In genomic region chr16:85334718-85335583, GRCh38 we compare ENCODE assay signal across 1 cellular context.
A peak's percentile ranks its signal among the peaks of the same experiment; 100 is the strongest.
TF ChIP-seq lines count a peak whose summit lies in the region.

No MANE protein-coding gene starts in this region.

TF ChIP-seq in WTC11, 78 proteins besides CTCF, POLR2A, EP300 and RAD21 (continued from another document):
- no peak for TF ChIP-seq MLX (CRISPR knock-in tag; IDR thresholded peaks at IDR 0.05)
- TF ChIP-seq ATF1 (CRISPR knock-in tag; IDR thresholded peaks at IDR 0.05) = no peak
- TF ChIP-seq ESRRA (CRISPR knock-in tag; IDR thresholded peaks at IDR 0.05; ENCODE audit: borderline replicate concordance) = no peak
- no peak for TF ChIP-seq IRF2 (CRISPR knock-in tag; IDR thresholded peaks at IDR 0.05; ENCODE audit: borderline replicate concordance, low read depth)
- peak; percentile 81; the same call in 1 of the 2 replicates for TF ChIP-seq ZNF121 (CRISPR knock-in tag; IDR thresholded peaks at IDR 0.05)
- TF ChIP-seq ELF4 (CRISPR knock-in tag; IDR thresholded peaks at IDR 0.05; ENCODE audit: low read depth) = no peak
- TF ChIP-seq ZNF423 (CRISPR knock-in tag; IDR thresholded peaks at IDR 0.05) = peak; percentile 79; the same call in 1 of the 2 replicates
- TF ChIP-seq, protein P1, sequence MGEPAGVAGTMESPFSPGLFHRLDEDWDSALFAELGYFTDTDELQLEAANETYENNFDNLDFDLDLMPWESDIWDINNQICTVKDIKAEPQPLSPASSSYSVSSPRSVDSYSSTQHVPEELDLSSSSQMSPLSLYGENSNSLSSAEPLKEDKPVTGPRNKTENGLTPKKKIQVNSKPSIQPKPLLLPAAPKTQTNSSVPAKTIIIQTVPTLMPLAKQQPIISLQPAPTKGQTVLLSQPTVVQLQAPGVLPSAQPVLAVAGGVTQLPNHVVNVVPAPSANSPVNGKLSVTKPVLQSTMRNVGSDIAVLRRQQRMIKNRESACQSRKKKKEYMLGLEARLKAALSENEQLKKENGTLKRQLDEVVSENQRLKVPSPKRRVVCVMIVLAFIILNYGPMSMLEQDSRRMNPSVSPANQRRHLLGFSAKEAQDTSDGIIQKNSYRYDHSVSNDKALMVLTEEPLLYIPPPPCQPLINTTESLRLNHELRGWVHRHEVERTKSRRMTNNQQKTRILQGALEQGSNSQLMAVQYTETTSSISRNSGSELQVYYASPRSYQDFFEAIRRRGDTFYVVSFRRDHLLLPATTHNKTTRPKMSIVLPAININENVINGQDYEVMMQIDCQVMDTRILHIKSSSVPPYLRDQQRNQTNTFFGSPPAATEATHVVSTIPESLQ (CRISPR knock-in tag; IDR thresholded peaks at IDR 0.05) = no peak
- TF ChIP-seq USF1 (CRISPR knock-in tag; IDR thresholded peaks at IDR 0.05) = 0 out of 2 replicates have a peak, but pooled peaks have one; percentile 46
